In the genomic region with DNA sequence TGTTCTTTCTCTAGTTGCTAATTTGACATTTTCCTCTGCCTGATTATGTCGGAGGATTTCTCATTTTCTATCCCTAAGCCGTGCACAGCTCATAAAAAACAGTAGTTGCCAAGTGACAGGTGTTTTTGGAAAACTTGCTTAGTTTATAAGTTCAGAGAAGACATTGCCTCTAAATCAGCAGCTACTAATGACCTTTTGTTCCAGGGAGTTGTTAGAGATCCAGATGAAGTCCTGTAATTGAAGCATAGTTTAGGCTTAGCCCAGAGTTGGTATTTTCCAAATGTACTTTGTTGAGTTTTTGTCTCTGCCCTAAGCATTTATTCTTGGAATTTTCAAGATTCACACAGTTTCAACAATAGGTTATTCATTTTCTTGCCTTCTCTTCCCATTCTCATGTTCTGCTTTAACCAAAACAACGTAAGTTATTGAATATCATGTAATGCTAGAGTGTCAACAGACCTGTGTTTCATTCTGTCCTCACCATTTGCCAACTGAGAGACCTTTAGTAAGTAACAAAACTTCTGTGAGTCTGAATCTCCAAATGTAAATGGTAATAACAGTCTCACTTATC, we compare ENCODE assay signal across 25 cellular contexts.
DNase-seq lines count a peak whose midpoint lies in the region; ATAC-seq and TF ChIP-seq lines count a peak whose summit lies in the region.
"Had no signal": no experiment of that assay in that cellular context is flagged by ENCODE, and none has a peak within 500 bp of the region (broad histone marks: within the 10 kb centered on the region; RNA-seq: fewer than 3 reads in every experiment).

No MANE protein-coding gene starts in this region.

- H3K27me3 Mint-ChIP-seq in progenitor cell of endocrine pancreas, result no peaks in the 10 kb centered on the region
- H3K27me3 Mint-ChIP-seq: CD8-positive, alpha-beta memory T cell had no signal

- no peak overlapping the region for H3K4me3 Mint-ChIP-seq in progenitor cell of endocrine pancreas (ENCODE audit: low read depth)
- H3K4me3 Mint-ChIP-seq: CD14-positive monocyte; CD8-positive, alpha-beta memory T cell had no signal

- WGBS in transverse colon (ENCODE audit: low coverage in 1 of 2), 2 donors, result 47 to 59% methylated on average over 3 of the region's 3 CpGs

- H3K27ac ChIP-seq in left ventricle myocardium inferior (replicated peaks) (peak overlapping the region; percentile 28), transverse colon (peak overlapping the region; percentile 25 to 74 (median 42)), upper lobe of right lung (no peak overlapping the region)
- H3K27ac ChIP-seq: RWPE1 had no signal

- TF ChIP-seq POLR2A in transverse colon (IDR thresholded peaks at IDR 0.05), result no peak

- TF ChIP-seq CTCF in left ventricle myocardium inferior (IDR thresholded peaks at IDR 0.05; ENCODE audit: borderline replicate concordance), result no peak
- no peak for TF ChIP-seq CTCF in progenitor cell of endocrine pancreas (IDR thresholded peaks at IDR 0.05; ENCODE audit: unreplicated experiment)
- no peak for TF ChIP-seq CTCF in transverse colon (IDR thresholded peaks at IDR 0.05)
- no peak for TF ChIP-seq CTCF in upper lobe of right lung (IDR thresholded peaks at IDR 0.05)

- H3K4me1 Mint-ChIP-seq in progenitor cell of endocrine pancreas (ENCODE audit: low read depth), result peaks cover 19% of the 10 kb centered on the region
- H3K4me1 Mint-ChIP-seq: CD14-positive monocyte; CD8-positive, alpha-beta memory T cell had no signal

- H3K9me3 ChIP-seq in left ventricle myocardium inferior (replicated peaks), result no peaks in the 10 kb centered on the region
- H3K9me3 ChIP-seq in transverse colon, result no peaks in the 10 kb centered on the region
- H3K9me3 ChIP-seq in upper lobe of right lung, result no peaks in the 10 kb centered on the region
- H3K9me3 ChIP-seq: BE2C had no signal

- intact Hi-C loops in left ventricle myocardium inferior (cut with micrococcal nuclease) (no loop called here), cardiac septum (cut with DNase I) (no loop called here), transverse colon (cut with DNase I; ENCODE audit: low total_unique reads) (no loop called here), upper lobe of right lung (cut with DNase I) (no loop called here)

- peaks cover 12% of the 10 kb centered on the region for H3K36me3 Mint-ChIP-seq in progenitor cell of endocrine pancreas (ENCODE audit: insufficient read depth)
- H3K36me3 Mint-ChIP-seq: CD14-positive monocyte; CD8-positive, alpha-beta memory T cell had no signal

- H3K27me3 ChIP-seq in left ventricle myocardium inferior (ENCODE audit: low read depth) (no peaks in the 10 kb centered on the region), transverse colon (no peaks in the 10 kb centered on the region), upper lobe of right lung (no peaks in the 10 kb centered on the region)
- H3K27me3 ChIP-seq: BE2C had no signal

- in situ Hi-C loops in transverse colon (cut with MboI; ENCODE audit: low pct_ligation_motif_present in 1 of 4, low pct_unique_long_range_greater_than_20kb in 1 of 4, low sequenced_read_pairs in 3 of 4), result no loop called here

- peaks cover 81% of the 10 kb centered on the region for H3K4me1 ChIP-seq in left ventricle myocardium inferior
- H3K4me1 ChIP-seq in transverse colon, result peaks cover 0 to 6% (median 0%) of the 10 kb centered on the region in 4 donors
- H3K4me1 ChIP-seq in upper lobe of right lung, result no peaks in the 10 kb centered on the region

- H3K4me3 ChIP-seq in left ventricle myocardium inferior (no peak overlapping the region), transverse colon (no peak overlapping the region), upper lobe of right lung (no peak overlapping the region)

- no peaks in the 10 kb centered on the region for H3K36me3 ChIP-seq in left ventricle myocardium inferior
- no peaks in the 10 kb centered on the region for H3K36me3 ChIP-seq in transverse colon
- no peaks in the 10 kb centered on the region for H3K36me3 ChIP-seq in upper lobe of right lung
- H3K36me3 ChIP-seq: BE2C had no signal

- H3K9me3 Mint-ChIP-seq in progenitor cell of endocrine pancreas (ENCODE audit: low read depth), result no peaks in the 10 kb centered on the region

- no peak for ATAC-seq in HG03342 (IDR thresholded peaks at IDR 0.05; ENCODE audit: unreplicated experiment)
- no peak for ATAC-seq in upper lobe of right lung
- ATAC-seq: HCT116, HepG2 had no signal

- TF ChIP-seq EP300 in transverse colon (IDR thresholded peaks at IDR 0.05; ENCODE audit: low read depth), result no peak

- DNase-seq in left ventricle myocardium inferior (no peak), cardiac septum (ENCODE audit: low spot score) (no peak), foreskin melanocyte (peak; percentile 73), progenitor cell of endocrine pancreas (ENCODE audit: low spot score, unreplicated experiment) (no peak), transverse colon (no peak), DMS53 treated with DMSO at 0.1 percent for 48 hours (lab: John Stamatoyannopoulos, UW; ENCODE audit: unreplicated experiment) (no peak), upper lobe of right lung (no peak)
- DNase-seq: 8988T; ACHN; BE2C; CD8-positive, alpha-beta memory T cell; DND-41; Karpas-422; NCI-H1105; NCI-H1436 treated with DMSO at 0.1 percent for 48 hours; NCI-H1930; NCI-H2107; NCI-H524; NCI-H748 treated with DMSO at 0.1 percent for 48 hours; SHP77 had no signal

- peak overlapping the region; percentile 26 for H3K27ac Mint-ChIP-seq in progenitor cell of endocrine pancreas
- H3K27ac Mint-ChIP-seq: CD14-positive monocyte; CD8-positive, alpha-beta memory T cell had no signal
